Comparison of ENCODE assay signal across 24 cellular contexts in genomic region chr2:227219312-227220105, GRCh38. TPM values are rescaled to one million over a fixed set of nuclear protein-coding genes. Genes with fewer than 3 reads are reported as not detected.
DNase-seq lines count a peak whose midpoint lies in the region; ATAC-seq, FAIRE-seq and TF ChIP-seq lines count a peak whose summit lies in the region.
"Had no signal": no experiment of that assay in that cellular context is flagged by ENCODE, and none has a peak within 500 bp of the region (broad histone marks: within the 10 kb centered on the region; RNA-seq: fewer than 3 reads in every experiment).

No MANE protein-coding gene starts in this region.

- FAIRE-seq in A549 (lab: Jason Lieb, UNC), result no peak
- FAIRE-seq: GM18507 had no signal

- H3K36me3 Mint-ChIP-seq in GM23338 (ENCODE audit: low read depth), result no peaks in the 10 kb centered on the region
- H3K36me3 Mint-ChIP-seq: CD8-positive, alpha-beta T cell had no signal

- H3K79me1 ChIP-seq in trophoblast cell (ENCODE audit: low read length), result no peaks in the 10 kb centered on the region

- H4K20me1 ChIP-seq in GM23338 (replicated peaks; ENCODE audit: insufficient read depth), result no peaks in the 10 kb centered on the region

- no peak overlapping the region for H2BK5ac ChIP-seq in trophoblast cell (ENCODE audit: low read depth, low read length, poor library complexity)

- no peak overlapping the region for H2AK5ac ChIP-seq in trophoblast cell (ENCODE audit: low read length)

- POLR2A ChIA-PET in A549 (lab: Yijun Ruan, JAX), result interaction anchor here (1.0 kb wide), 1 partner anchor 66 kb away, joined by 3 read pairs; no protein-coding TSS in a partner anchor

- H3K4me2 ChIP-seq in A549 (peak overlapping the region; percentile 64), GM23338 (no peak overlapping the region), trophoblast cell (ENCODE audit: low read length) (no peak overlapping the region)

- no peak overlapping the region for H3K4me3 Mint-ChIP-seq in GM23338
- H3K4me3 Mint-ChIP-seq: B cell; CD8-positive, alpha-beta T cell had no signal

- H3K9ac ChIP-seq in trophoblast cell (ENCODE audit: low read length), result no peak overlapping the region

- ATAC-seq in A549 (peak; percentile 77 to 82), GM23338 (no peak), HG03469 (IDR thresholded peaks at IDR 0.05; ENCODE audit: unreplicated experiment) (no peak)
- ATAC-seq: CD8-positive, alpha-beta T cell; Panc1 had no signal

- no peak overlapping the region for H3K14ac ChIP-seq in trophoblast cell (ENCODE audit: low read length)

- H3K27me3 ChIP-seq in GM23338 (ENCODE audit: insufficient read depth) (no peaks in the 10 kb centered on the region), trophoblast cell (ENCODE audit: insufficient read depth, low read length) (no peaks in the 10 kb centered on the region)

- TF ChIP-seq POLR2A in A549 (IDR thresholded peaks at IDR 0.05; ENCODE audit: low read length), result no peak

- H3K27ac ChIP-seq in A549 (peak overlapping the region; percentile 62 to 76; a peak in 5 of 6 replicates), GM23338 (ENCODE audit: low read depth) (no peak overlapping the region), trophoblast cell (ENCODE audit: low read depth, low read length) (no peak overlapping the region)
- H3K27ac ChIP-seq: C4-2B, RWPE1 had no signal

- H3K27me3 Mint-ChIP-seq in GM23338 (ENCODE audit: insufficient read depth, low read depth, poor library complexity), result no peaks in the 10 kb centered on the region
- H3K27me3 Mint-ChIP-seq: B cell had no signal

- H2AFZ ChIP-seq in GM23338, result no peak overlapping the region
- no peak overlapping the region for H2AFZ ChIP-seq in trophoblast cell (ENCODE audit: insufficient read depth, low read length, poor library complexity)

- no peak overlapping the region for H3K18ac ChIP-seq in trophoblast cell (ENCODE audit: low read length)

- no peak overlapping the region for H3K27ac Mint-ChIP-seq in GM23338
- H3K27ac Mint-ChIP-seq: B cell; CD8-positive, alpha-beta T cell had no signal

- H2BK120ac ChIP-seq in trophoblast cell (ENCODE audit: insufficient read depth, low read length, poor library complexity), result no peak overlapping the region

- H3K36me3 ChIP-seq in GM23338 (ENCODE audit: insufficient read depth), result no peaks in the 10 kb centered on the region
- H3K36me3 ChIP-seq in trophoblast cell (ENCODE audit: control insufficient read depth in 1 of 2, insufficient read depth in 2 of 2, low read length in 2 of 2), result no peaks in the 10 kb centered on the region

- WGBS in A549 (ENCODE audit: missing lambda C conversion rate), result 3% methylated on average over 4 of the region's 4 CpGs
- WGBS in trophoblast cell (ENCODE audit: extremely low coverage, insufficient coverage, insufficient read length), result no CpG with 5 or more reads among the region's 4 CpGs

- no peak overlapping the region for H4K12ac ChIP-seq in trophoblast cell (ENCODE audit: low read depth, low read length)

- H3K4me3 ChIP-seq in A549, result no peak overlapping the region
- H3K4me3 ChIP-seq in GM23338, result no peak overlapping the region
- H3K4me3 ChIP-seq in epithelial cell of esophagus (ENCODE audit: low read length), result no peak overlapping the region
- no peak overlapping the region for H3K4me3 ChIP-seq in trophoblast cell (ENCODE audit: low read depth, low read length)

- H4K8ac ChIP-seq in trophoblast cell (ENCODE audit: low read depth, low read length), result no peak overlapping the region

- CTCF ChIA-PET in A549 (lab: Yijun Ruan, JAX), result interaction anchor here (1.1 to 2.5 kb wide), 3 partner anchors 10 to 19 kb away, joined by 3 to 9 read pairs (median 9); no protein-coding TSS in a partner anchor

- DNase-seq in A549 (ENCODE audit: low read depth in 1 of 2, low spot score in 1 of 2) (peak; percentile 27 to 76), GM23338 (ENCODE audit: low spot score) (peak; percentile 23), epithelial cell of esophagus (ENCODE audit: low read depth) (peak; percentile 22), trophoblast cell (peak; percentile 26 to 63), NCI-H526 (lab: John Stamatoyannopoulos, UW) (no peak), NCI-H146 (lab: John Stamatoyannopoulos, UW) (no peak)
- DNase-seq: CD8-positive, alpha-beta T cell; DMS153; H7; KBM-7; NCI-H1105 treated with DMSO at 0.1 percent for 48 hours; NCI-H2029 treated with DMSO at 0.1 percent for 48 hours; NCI-H446 treated with DMSO at 0.1 percent for 48 hours; NCI-H526 treated with DMSO at 0.1 percent for 48 hours; SHP77 had no signal

- H3K9me3 ChIP-seq in A549, result no peaks in the 10 kb centered on the region
- no peaks in the 10 kb centered on the region for H3K9me3 ChIP-seq in trophoblast cell (ENCODE audit: insufficient read depth, low read depth, low read length)

- no peak overlapping the region for H3K4ac ChIP-seq in trophoblast cell (ENCODE audit: low read depth, low read length)

- TF ChIP-seq EP300 in A549 (IDR thresholded peaks at IDR 0.05), result 0 out of 5 replicates have a peak, but pooled peaks of 1 of the 2 experiments have one; percentile 44

- H3K79me2 ChIP-seq in GM23338 (replicated peaks; ENCODE audit: insufficient read depth) (no peaks in the 10 kb centered on the region), trophoblast cell (ENCODE audit: control insufficient read depth, insufficient read depth, low read length, poor library complexity) (no peaks in the 10 kb centered on the region)

- H3K9me2 ChIP-seq in GM23338 (ENCODE audit: insufficient read depth), result no peaks in the 10 kb centered on the region

- no peak overlapping the region for H4K91ac ChIP-seq in trophoblast cell (ENCODE audit: low read depth, low read length)

- no peak overlapping the region for H2BK12ac ChIP-seq in trophoblast cell (ENCODE audit: low read length)

- peaks cover 6% of the 10 kb centered on the region for H3K4me1 Mint-ChIP-seq in GM23338
- H3K4me1 Mint-ChIP-seq: B cell had no signal

- H3K9me3 Mint-ChIP-seq in GM23338, result no peaks in the 10 kb centered on the region
- H3K9me3 Mint-ChIP-seq: CD8-positive, alpha-beta T cell had no signal

- no peaks in the 10 kb centered on the region for H3F3A ChIP-seq in GM23338 (replicated peaks; ENCODE audit: low read depth)

- TF ChIP-seq RAD21 in A549 (conservative IDR thresholded peaks at IDR 0.05 in 1 of 2, IDR thresholded peaks at IDR 0.05 in 1 of 2), result no peak

- no peak for TF ChIP-seq CTCF in A549 (IDR thresholded peaks at IDR 0.05)
- TF ChIP-seq CTCF in GM23338 (conservative IDR thresholded peaks at IDR 0.05; ENCODE audit: low read depth in 2 of 2), result no peak
- TF ChIP-seq CTCF in epithelial cell of esophagus (IDR thresholded peaks at IDR 0.05; ENCODE audit: insufficient read depth, low read depth, low read length, missing control alignments), result no peak

- no peak overlapping the region for H3K23ac ChIP-seq in trophoblast cell (ENCODE audit: low read length)

- H3K4me1 ChIP-seq in A549 (peaks cover 66% of the 10 kb centered on the region), GM23338 (ENCODE audit: insufficient read depth) (no peaks in the 10 kb centered on the region), trophoblast cell (ENCODE audit: control insufficient read depth in 1 of 2, insufficient read depth in 2 of 2, low read length in 2 of 2) (peaks cover 0 to 4% of the 10 kb centered on the region in 2 experiments)

TF ChIP-seq in A549, 52 proteins besides CTCF, POLR2A, EP300 and RAD21 (continues in another document):
- TF ChIP-seq HOXB5 (CRISPR knock-in tag; IDR thresholded peaks at IDR 0.05) (no peak), SREBF2 (IDR thresholded peaks at IDR 0.05) (no peak)

TF ChIP-seq in GM23338, 12 proteins besides CTCF, POLR2A, EP300 and RAD21 (continues in another document):
- no peak for TF ChIP-seq ZNF331 (CRISPR knock-in tag; IDR thresholded peaks at IDR 0.05; ENCODE audit: low read depth)

RNA-seq across cellular contexts. Expression of gene COL4A3, which starts 55.1 kb away (rescaled TPM):
- polyA plus RNA-seq in A549 (2011; rRNA removed), result 6.8 and 7.4 TPM in 2 replicates
- 0.58 and 0.63 TPM in 2 replicates for polyA plus RNA-seq in A549 (2012; cell fraction: cytosol; rRNA removed)
- polyA plus RNA-seq in A549 (2012; cell fraction: nucleus; rRNA removed), result 4.8 and 6.5 TPM in 2 replicates
- polyA plus RNA-seq in A549 (2017; fragmentation: RNase III; extraction: RNeasy Plus Mini Kit Qiagen cat#74134 plus additional on column Dnase treatment), result 1.5 to 2.1 TPM (median 1.8 TPM) in 3 replicates
- 6.0 and 7.0 TPM in 2 replicates for polyA minus RNA-seq in A549 (2011; rRNA and poly(A)+ RNA removed)
- 1.2 and 3.5 TPM in 2 replicates for total RNA-seq in GM23338 (2014; rRNA removed; shearing (Covaris generic))
- 1.1 and 1.3 TPM in 2 replicates for polyA plus RNA-seq in GM23338 (2016; fragmentation: Nextera tagmentation; extraction: Ambion mirVana)
- polyA plus RNA-seq in trophoblast cell (2013), result 0.01 and 0.03 TPM in 2 replicates
- total RNA-seq: A673, LHCN-M2, SK-MEL-5 had no signal

RNA-seq across cellular contexts. Expression of gene COL4A4, which starts 55.5 kb away (rescaled TPM):
- polyA plus RNA-seq in A549 (2011; rRNA removed) (6.8 and 7.1 TPM in 2 replicates), A549 (2017; fragmentation: RNase III; extraction: RNeasy Plus Mini Kit Qiagen cat#74134 plus additional on column Dnase treatment) (1.4 to 2.2 TPM (median 1.7 TPM) in 3 replicates), GM23338 (2016; fragmentation: Nextera tagmentation; extraction: Ambion mirVana) (0.82 and 1.3 TPM in 2 replicates)
- 1.0 and 1.2 TPM in 2 replicates for polyA plus RNA-seq in A549 (2012; cell fraction: cytosol; rRNA removed)
- polyA plus RNA-seq in A549 (2012; cell fraction: nucleus; rRNA removed), result 3.7 and 4.7 TPM in 2 replicates
- 4.6 and 5.5 TPM in 2 replicates for polyA minus RNA-seq in A549 (2011; rRNA and poly(A)+ RNA removed)
- 1.4 and 3.1 TPM in 2 replicates for total RNA-seq in GM23338 (2014; rRNA removed; shearing (Covaris generic))
- 0.05 and 0.06 TPM in 2 replicates for polyA plus RNA-seq in trophoblast cell (2013)
- total RNA-seq: A673; CD8-positive, alpha-beta T cell; LHCN-M2; SK-MEL-5 had no signal

Comparison
In these comparisons a context has a peak if more than half of its experiments do, and no peak if none do; other contexts are left out.
1. ATAC-seq: peak in A549 (2 of 2); none in GM23338 (single experiment) and HG03469 (single experiment).
2. DNase-seq: peak in A549 (2 of 2), GM23338 (single experiment), epithelial cell of esophagus (single experiment) and trophoblast cell (2 of 2); none in NCI-H526 (0 of 2) and NCI-H146 (single experiment).
3. H3K27ac ChIP-seq: peak in A549 (2 of 2); none in GM23338 (single experiment) and trophoblast cell (single experiment).